Comparison of ENCODE assay signal across 37 cellular contexts in genomic region chr10:70074971-70075370, GRCh38.
"Had no signal": no experiment of that assay in that cellular context is flagged by ENCODE, and none has a peak within 500 bp of the region (broad histone marks: within the 10 kb centered on the region; RNA-seq: fewer than 3 reads in every experiment).

No MANE protein-coding gene starts in this region.

- H3K27ac ChIP-seq: ascending aorta, cardiac muscle cell, VCaP had no signal

- DNase-seq: activated CD4-positive, alpha-beta memory T cell treated with anti-CD3 and anti-CD28 coated beads, Interleukin-2, amount 10 ng/mL, durations not matched to agents 7 days and 5 days; activated CD4-positive, alpha-beta T cell treated with anti-CD3 and anti-CD28 coated beads for 1 hour; activated CD4-positive, alpha-beta T cell treated with anti-CD3 and anti-CD28 coated beads for 36 hours; activated CD4-positive, alpha-beta T cell treated with anti-CD3 and anti-CD28 coated beads for 48 hours; activated CD4-positive, alpha-beta T cell treated with anti-CD3 and anti-CD28 coated beads, Interleukin-2, amount 10 ng/mL, durations not matched to agents 7 days and 5 days; activated CD4-positive, alpha-beta T cell treated with anti-CD3 and anti-CD28 coated beads, Interleukin-2, amount 50 U/mL, for 48 hours; activated CD4-positive, CD25-positive, alpha-beta regulatory T cell; activated CD8-positive, alpha-beta memory T cell treated with anti-CD3 and anti-CD28 coated beads for 24 hours; activated CD8-positive, alpha-beta memory T cell treated with anti-CD3 and anti-CD28 coated beads, Interleukin-2, amount 10 ng/mL, durations not matched to agents 7 days and 5 days; activated CD8-positive, alpha-beta memory T cell treated with anti-CD3 and anti-CD28 coated beads, Interleukin-2, amount 50 U/mL, for 48 hours; activated CD8-positive, alpha-beta T cell treated with anti-CD3 and anti-CD28 coated beads, Interleukin-2, amount 10 ng/mL, durations not matched to agents 7 days and 5 days; activated effector memory CD4-positive, alpha-beta T cell treated with Interleukin-2 at 50 U/mL for 16 hours; activated gamma-delta T cell; activated naive CD4-positive, alpha-beta T cell treated with anti-CD3 and anti-CD28 coated beads, Interleukin-2, amount 50 U/mL, for 16 hours; activated naive CD4-positive, alpha-beta T cell treated with Interleukin-2 at 50 U/mL for 16 hours; activated naive CD8-positive, alpha-beta T cell treated with anti-CD3 and anti-CD28 coated beads, Interleukin-2, amount 10 ng/mL, durations not matched to agents 7 days and 5 days; activated naive CD8-positive, alpha-beta T cell treated with anti-CD3 and anti-CD28 coated beads, Interleukin-2, amount 50 U/mL, for 24 hours; activated T-cell treated with anti-CD3 and anti-CD28 coated beads, Interleukin-2, amount 50 U/mL, for 24 hours; activated T-cell treated with anti-CD3 and anti-CD28 coated beads, Interleukin-2, amount 50 U/mL, for 48 hours; amygdala; anterior cingulate cortex; caudate nucleus; cerebellar nuclear complex; T-helper 1 cell; T-helper 2 cell; T-helper 9 cell had no signal

- H3K4me3 ChIP-seq: ascending aorta, cardiac muscle cell had no signal

- H3K36me3 ChIP-seq: ascending aorta had no signal

- H3K4me1 ChIP-seq: ascending aorta had no signal

- H3K27me3 Mint-ChIP-seq: brain had no signal

- H3K27ac Mint-ChIP-seq: activated CD4-positive, alpha-beta memory T cell treated with anti-CD3 and anti-CD28 coated beads, Interleukin-2, amount 10 ng/mL, durations not matched to agents 7 days and 5 days; activated CD4-positive, alpha-beta T cell treated with anti-CD3 and anti-CD28 coated beads for 36 hours; activated CD4-positive, alpha-beta T cell treated with anti-CD3 and anti-CD28 coated beads, Interleukin-2, amount 10 ng/mL, durations not matched to agents 7 days and 5 days; activated CD8-positive, alpha-beta memory T cell treated with anti-CD3 and anti-CD28 coated beads, Interleukin-2, amount 10 ng/mL, durations not matched to agents 7 days and 5 days; activated CD8-positive, alpha-beta T cell treated with anti-CD3 and anti-CD28 coated beads, Interleukin-2, amount 10 ng/mL, durations not matched to agents 7 days and 5 days; activated naive CD8-positive, alpha-beta T cell; activated naive CD8-positive, alpha-beta T cell treated with anti-CD3 and anti-CD28 coated beads, Interleukin-2, amount 10 ng/mL, durations not matched to agents 7 days and 5 days; activated naive CD8-positive, alpha-beta T cell treated with anti-CD3 and anti-CD28 coated beads, Interleukin-2, amount 50 U/mL, for 24 hours; activated T-cell treated with anti-CD3 and anti-CD28 coated beads, Interleukin-2, amount 50 U/mL, for 24 hours; activated T-helper 2 cell treated with anti-CD3 and anti-CD28 coated beads, Interferon-gamma antibody, Interleukin-2, Interleukin-4, amounts not matched to agents 10 μg/mL and 5 μg/mL and 100 μg/mL, durations not matched to agents 14 hours and 24 hours and 36 hours; T-helper 1 cell treated with Interleukin-12 subunit alpha and Interleukin-12 subunit beta and Interleukin-4 antibody, amounts not matched to agents 30 μg/mL and 1 μg/mL, for 36 hours; T-helper 2 cell treated with Interferon-gamma antibody and Interleukin-4, amounts not matched to agents 5 μg/mL and 100 μg/mL, for 36 hours; WTC11 had no signal

- H3K9me3 Mint-ChIP-seq: activated CD4-positive, alpha-beta memory T cell treated with anti-CD3 and anti-CD28 coated beads, Interleukin-2, amount 10 ng/mL, durations not matched to agents 7 days and 5 days; activated CD4-positive, alpha-beta T cell treated with anti-CD3 and anti-CD28 coated beads, Interleukin-2, amount 10 ng/mL, durations not matched to agents 7 days and 5 days; activated naive CD8-positive, alpha-beta T cell treated with anti-CD3 and anti-CD28 coated beads, Interleukin-2, amount 10 ng/mL, durations not matched to agents 7 days and 5 days; activated naive CD8-positive, alpha-beta T cell treated with anti-CD3 and anti-CD28 coated beads, Interleukin-2, amount 50 U/mL, for 24 hours; activated T-cell treated with anti-CD3 and anti-CD28 coated beads, Interleukin-2, amount 50 U/mL, for 24 hours; activated T-helper 2 cell treated with anti-CD3 and anti-CD28 coated beads, Interferon-gamma antibody, Interleukin-2, Interleukin-4, amounts not matched to agents 10 μg/mL and 5 μg/mL and 100 μg/mL, durations not matched to agents 14 hours and 24 hours and 36 hours; brain; central memory CD8-positive, alpha-beta T cell; T-helper 1 cell treated with Interleukin-12 subunit alpha and Interleukin-12 subunit beta and Interleukin-4 antibody, amounts not matched to agents 30 μg/mL and 1 μg/mL, for 36 hours; T-helper 2 cell treated with Interferon-gamma antibody and Interleukin-4, amounts not matched to agents 5 μg/mL and 100 μg/mL, for 36 hours; WTC11 had no signal

- ATAC-seq: activated CD4-positive, alpha-beta T cell treated with anti-CD3 and anti-CD28 coated beads for 36 hours; activated CD4-positive, CD25-positive, alpha-beta regulatory T cell treated with anti-CD3 and anti-CD28 coated beads, Interleukin-2, amount 50 U/mL, for 24 hours; activated CD8-positive, alpha-beta memory T cell treated with anti-CD3 and anti-CD28 coated beads, Interleukin-2, amount 10 ng/mL, durations not matched to agents 7 days and 5 days; activated CD8-positive, alpha-beta T cell treated with anti-CD3 and anti-CD28 coated beads, Interleukin-2, amount 10 ng/mL, durations not matched to agents 7 days and 5 days; activated naive CD8-positive, alpha-beta T cell treated with anti-CD3 and anti-CD28 coated beads, Interleukin-2, amount 50 U/mL, for 24 hours; WTC11 had no signal

- H3K36me3 Mint-ChIP-seq: activated CD8-positive, alpha-beta memory T cell treated with anti-CD3 and anti-CD28 coated beads, Interleukin-2, amount 10 ng/mL, durations not matched to agents 7 days and 5 days; activated naive CD8-positive, alpha-beta T cell; activated naive CD8-positive, alpha-beta T cell treated with anti-CD3 and anti-CD28 coated beads, Interleukin-2, amount 10 ng/mL, durations not matched to agents 7 days and 5 days; WTC11 had no signal

- H3K4me1 Mint-ChIP-seq: activated CD4-positive, alpha-beta memory T cell treated with anti-CD3 and anti-CD28 coated beads, Interleukin-2, amount 10 ng/mL, durations not matched to agents 7 days and 5 days; activated CD4-positive, alpha-beta T cell treated with anti-CD3 and anti-CD28 coated beads for 36 hours; activated CD4-positive, alpha-beta T cell treated with anti-CD3 and anti-CD28 coated beads, Interleukin-2, amount 10 ng/mL, durations not matched to agents 7 days and 5 days; activated CD8-positive, alpha-beta memory T cell treated with anti-CD3 and anti-CD28 coated beads, Interleukin-2, amount 10 ng/mL, durations not matched to agents 7 days and 5 days; activated naive CD8-positive, alpha-beta T cell treated with anti-CD3 and anti-CD28 coated beads, Interleukin-2, amount 10 ng/mL, durations not matched to agents 7 days and 5 days; activated naive CD8-positive, alpha-beta T cell treated with anti-CD3 and anti-CD28 coated beads, Interleukin-2, amount 50 U/mL, for 24 hours; brain; central memory CD8-positive, alpha-beta T cell had no signal

- H3K27me3 ChIP-seq: ascending aorta, cardiac muscle cell had no signal

- H3K4me3 Mint-ChIP-seq: activated CD4-positive, alpha-beta memory T cell treated with anti-CD3 and anti-CD28 coated beads, Interleukin-2, amount 10 ng/mL, durations not matched to agents 7 days and 5 days; activated CD4-positive, alpha-beta T cell treated with anti-CD3 and anti-CD28 coated beads for 36 hours; activated CD4-positive, alpha-beta T cell treated with anti-CD3 and anti-CD28 coated beads, Interleukin-2, amount 10 ng/mL, durations not matched to agents 7 days and 5 days; activated CD8-positive, alpha-beta memory T cell treated with anti-CD3 and anti-CD28 coated beads, Interleukin-2, amount 10 ng/mL, durations not matched to agents 7 days and 5 days; activated CD8-positive, alpha-beta T cell treated with anti-CD3 and anti-CD28 coated beads, Interleukin-2, amount 10 ng/mL, durations not matched to agents 7 days and 5 days; activated naive CD8-positive, alpha-beta T cell; activated naive CD8-positive, alpha-beta T cell treated with anti-CD3 and anti-CD28 coated beads, Interleukin-2, amount 10 ng/mL, durations not matched to agents 7 days and 5 days; activated naive CD8-positive, alpha-beta T cell treated with anti-CD3 and anti-CD28 coated beads, Interleukin-2, amount 50 U/mL, for 24 hours; activated T-cell treated with anti-CD3 and anti-CD28 coated beads, Interleukin-2, amount 50 U/mL, for 24 hours; brain; central memory CD8-positive, alpha-beta T cell; T-helper 1 cell treated with Interleukin-12 subunit alpha and Interleukin-12 subunit beta and Interleukin-4 antibody, amounts not matched to agents 30 μg/mL and 1 μg/mL, for 36 hours; T-helper 2 cell treated with Interferon-gamma antibody and Interleukin-4, amounts not matched to agents 5 μg/mL and 100 μg/mL, for 36 hours; WTC11 had no signal
